24 cellular contexts compared by ENCODE assay signal in genomic region chr7:7422641-7423040, GRCh38.
"Had no signal": no experiment of that assay in that cellular context is flagged by ENCODE, and none has a peak within 500 bp of the region (broad histone marks: within the 10 kb centered on the region; RNA-seq: fewer than 3 reads in every experiment).

No MANE protein-coding gene starts in this region.

- H3K4me1 ChIP-seq: neural progenitor cell, psoas muscle, right lobe of liver, sigmoid colon, thyroid gland, uterus had no signal

- H3K36me3 ChIP-seq: neural progenitor cell, ovary, right lobe of liver, sigmoid colon, stomach, thoracic aorta, thyroid gland, tibial nerve, upper lobe of left lung, uterus had no signal

- ATAC-seq: natural killer cell; psoas muscle; right cardiac atrium; right lobe of liver; stimulated activated effector memory CD8-positive, alpha-beta T cell treated with anti-CD3 and anti-CD28 coated beads, Interleukin-12 subunit alpha, Interleukin-12 subunit beta, amount 100 ng/mL, for 72 hours; stimulated activated naive B cell treated with anti-CD40 and anti-IgM and Interleukin-4, amounts not matched to agents 10 μg/mL and 1 μg/mL and 100 μg/mL, for 72 hours had no signal

- DNase-seq: natural killer cell; occipital lobe; ovary; psoas muscle; right cardiac atrium; right lobe of liver; sigmoid colon; small intestine; stimulated activated CD4-positive, alpha-beta T cell treated with anti-CD3 and anti-CD28 coated beads, Interleukin-15, amount 100 ng/mL, for 24 hours; stimulated activated CD4-positive, alpha-beta T cell treated with anti-CD3 and anti-CD28 coated beads, Interleukin-2, amount 100 ng/mL, for 24 hours; stimulated activated CD4-positive, alpha-beta T cell treated with anti-CD3 and anti-CD28 coated beads, Interleukin-2, amount 100 ng/mL, for 48 hours; stimulated activated CD4-positive, alpha-beta T cell treated with anti-CD3 and anti-CD28 coated beads, Interleukin-4, amount 100 ng/mL, for 24 hours; stimulated activated naive B cell treated with anti-CD40 and anti-IgM and Interleukin-4, amounts not matched to agents 10 μg/mL and 1 μg/mL and 100 μg/mL, for 72 hours; stimulated activated naive CD4-positive, alpha-beta T cell treated with Interleukin-2 at 50 U/mL for 16 hours; stomach; thyroid gland; trophoblast cell; upper lobe of left lung; uterus had no signal

- H3K9me3 ChIP-seq: ovary, psoas muscle, right lobe of liver, sigmoid colon, stomach, thoracic aorta, thyroid gland, tibial nerve, upper lobe of left lung, uterus had no signal

- H3K4me3 ChIP-seq: neural progenitor cell, ovary, psoas muscle, right lobe of liver, sigmoid colon, stomach, thoracic aorta, thyroid gland, tibial nerve, upper lobe of left lung, uterus had no signal

- H3K27me3 ChIP-seq: neural progenitor cell, ovary, right lobe of liver, sigmoid colon, stomach, thyroid gland, tibial nerve, upper lobe of left lung, uterus had no signal

- H3K27ac ChIP-seq: neural progenitor cell, ovary, parathyroid adenoma, psoas muscle, right lobe of liver, sigmoid colon, stomach, thoracic aorta, thyroid gland, upper lobe of left lung, uterus had no signal
